Comparison of ENCODE assay signal across 16 cellular contexts in genomic region chr13:93243375-93244063, GRCh38. TPM values are rescaled to one million over a fixed set of nuclear protein-coding genes. Genes with fewer than 3 reads are reported as not detected.
DNase-seq lines count a peak whose midpoint lies in the region; ATAC-seq and TF ChIP-seq lines count a peak whose summit lies in the region.
"Had no signal": no experiment of that assay in that cellular context is flagged by ENCODE, and none has a peak within 500 bp of the region (broad histone marks: within the 10 kb centered on the region; RNA-seq: fewer than 3 reads in every experiment).

No MANE protein-coding gene starts in this region.

- H3K4me1 Mint-ChIP-seq in WTC11: peaks cover 35% of the 10 kb centered on the region

- H3K9me3 Mint-ChIP-seq in WTC11: peaks cover 14% of the 10 kb centered on the region

- H3K9ac ChIP-seq in GM23248 (peak overlapping the region; percentile 71; the same call in 1 of the 2 replicates), stomach smooth muscle (ENCODE audit: low read length in 2 of 2) (no peak overlapping the region)
- H3K9ac ChIP-seq: parathyroid adenoma had no signal

- no peaks in the 10 kb centered on the region for H4K20me1 ChIP-seq in GM23248 (ENCODE audit: insufficient read depth)

- peak overlapping the region; percentile 64; the same call in 1 of the 2 replicates for H3K27ac Mint-ChIP-seq in WTC11
- H3K27ac Mint-ChIP-seq: activated CD4-positive, alpha-beta memory T cell treated with anti-CD3 and anti-CD28 coated beads for 36 hours; activated naive CD4-positive, alpha-beta T cell treated with anti-CD3 and anti-CD28 coated beads, Interleukin-2, amount 50 U/mL, for 72 hours; activated T-cell treated with anti-CD3 and anti-CD28 coated beads, Interleukin-2, amount 50 U/mL, for 24 hours had no signal

- H3K4me3 Mint-ChIP-seq in WTC11: no peak overlapping the region
- H3K4me3 Mint-ChIP-seq: activated CD4-positive, alpha-beta memory T cell treated with anti-CD3 and anti-CD28 coated beads for 36 hours; activated T-cell treated with anti-CD3 and anti-CD28 coated beads, Interleukin-2, amount 50 U/mL, for 24 hours had no signal

- WGBS in GM23248 (ENCODE audit: low coverage in 1 of 2, low lambda C conversion rate in 2 of 2, missing lambda C conversion rate in 2 of 2), 2 experiments: 79 to 93% methylated on average over 7 of the region's 7 CpGs

- H3K4me3 ChIP-seq in GM23248 (no peak overlapping the region), stomach smooth muscle (ENCODE audit: low read length in 2 of 2) (peak overlapping the region; percentile 74 to 76)
- H3K4me3 ChIP-seq: cardiac muscle cell had no signal

- ATAC-seq in WTC11 (no peak), left lobe of liver (peak; percentile 30)
- ATAC-seq: activated naive CD4-positive, alpha-beta T cell treated with anti-CD3 and anti-CD28 coated beads, Interleukin-2, amount 50 U/mL, for 72 hours had no signal

- H3K4me2 ChIP-seq in GM23248 (ENCODE audit: unreplicated experiment): peak overlapping the region; percentile 86

- H3K27me3 Mint-ChIP-seq in WTC11 (ENCODE audit: low read depth): no peaks in the 10 kb centered on the region

- H3K9me3 ChIP-seq in GM23248 (ENCODE audit: low read depth) (no peaks in the 10 kb centered on the region), stomach smooth muscle (ENCODE audit: control insufficient read depth in 2 of 2, low read length in 2 of 2) (peaks cover 0 to 5% of the 10 kb centered on the region in 2 donors)

- CTCF ChIA-PET in WTC11 (lab: Charles Lee): interaction anchor here (0.5 to 1.6 kb wide), 3 partner anchors 9 to 1100 kb away, joined by 3 to 15 read pairs (median 4); no protein-coding TSS in a partner anchor

- DNase-seq in GM23248 (no peak), WTC11 (ENCODE audit: low spot score) (no peak), left lobe of liver (ENCODE audit: low spot score) (no peak), NCI-H2196 treated with DMSO at 0.1 percent for 48 hours (lab: John Stamatoyannopoulos, UW; ENCODE audit: unreplicated experiment) (no peak), D341Med (ENCODE audit: low spot score) (no peak), SW480 (ENCODE audit: low spot score) (no peak), GF-D8 (lab: John Stamatoyannopoulos, UW) (no peak)
- DNase-seq: activated CD4-positive, alpha-beta memory T cell treated with anti-CD3 and anti-CD28 coated beads for 36 hours; activated T-cell treated with anti-CD3 and anti-CD28 coated beads, Interleukin-2, amount 50 U/mL, for 24 hours; hippocampal formation; NCI-H748 treated with DMSO at 0.1 percent for 48 hours; stimulated activated naive CD4-positive, alpha-beta T cell treated with Interleukin-2 at 50 U/mL for 16 hours had no signal

- peaks cover 22% of the 10 kb centered on the region for H3F3A ChIP-seq in GM23248 (ENCODE audit: insufficient read depth)

- H3K27ac ChIP-seq in GM23248 (peak overlapping the region; percentile 81; the same call in 1 of the 2 replicates), stomach smooth muscle (ENCODE audit: low read length) (no peak overlapping the region)
- H3K27ac ChIP-seq: cardiac muscle cell, parathyroid adenoma had no signal

- no peaks in the 10 kb centered on the region for H3K9me2 ChIP-seq in GM23248 (ENCODE audit: insufficient read depth)

- H3K79me2 ChIP-seq in GM23248 (ENCODE audit: insufficient read depth): peaks cover 48% of the 10 kb centered on the region
- H3K79me2 ChIP-seq: parathyroid adenoma had no signal

- H2AFZ ChIP-seq in GM23248: no peak overlapping the region
- H2AFZ ChIP-seq: parathyroid adenoma had no signal

- POLR2A ChIA-PET in WTC11 (lab: Charles Lee): no interaction called here

- TF ChIP-seq CTCF in WTC11 (IDR thresholded peaks at IDR 0.05): no peak

- H3K36me3 Mint-ChIP-seq in WTC11: peaks cover 15% of the 10 kb centered on the region
- H3K36me3 Mint-ChIP-seq: activated CD4-positive, alpha-beta memory T cell treated with anti-CD3 and anti-CD28 coated beads for 36 hours had no signal

- H3K27me3 ChIP-seq in GM23248 (replicated peaks; ENCODE audit: insufficient read depth) (no peaks in the 10 kb centered on the region), stomach smooth muscle (ENCODE audit: control insufficient read depth in 1 of 2, insufficient read depth in 2 of 2, low read length in 2 of 2) (no peaks in the 10 kb centered on the region)
- H3K27me3 ChIP-seq: cardiac muscle cell had no signal

- H3K4me1 ChIP-seq in GM23248 (ENCODE audit: insufficient read depth) (peaks cover 14% of the 10 kb centered on the region), stomach smooth muscle (ENCODE audit: control insufficient read depth, insufficient read depth, low read length) (peaks cover 11% of the 10 kb centered on the region)
- H3K4me1 ChIP-seq: parathyroid adenoma had no signal

- H3K36me3 ChIP-seq in GM23248 (ENCODE audit: low read depth): no peaks in the 10 kb centered on the region; the same call in 1 of the 2 replicates
- H3K36me3 ChIP-seq in stomach smooth muscle (ENCODE audit: control insufficient read depth in 2 of 2, insufficient read depth in 2 of 2, low read length in 2 of 2): no peaks in the 10 kb centered on the region
- H3K36me3 ChIP-seq: cardiac muscle cell had no signal

- in situ Hi-C loops in GM23248 (cut with MboI): loop anchor here (25.0 kb wide), 1 partner anchor 1119 kb away; no protein-coding TSS in a partner anchor

TF ChIP-seq in WTC11, 78 proteins besides CTCF, POLR2A, EP300 and RAD21:
- no peak for TF ChIP-seq AFF4 (CRISPR knock-in tag; IDR thresholded peaks at IDR 0.05; ENCODE audit: borderline replicate concordance)
- no peak for TF ChIP-seq E2F4 (CRISPR knock-in tag; IDR thresholded peaks at IDR 0.05; ENCODE audit: borderline replicate concordance, low read depth)
- no peak for TF ChIP-seq ZBTB43 (CRISPR knock-in tag; IDR thresholded peaks at IDR 0.05)
- TF ChIP-seq TEAD1 (CRISPR knock-in tag; IDR thresholded peaks at IDR 0.05): no peak
- TF ChIP-seq ZNF121 (CRISPR knock-in tag; IDR thresholded peaks at IDR 0.05): no peak
- no peak for TF ChIP-seq EMX1 (CRISPR knock-in tag; IDR thresholded peaks at IDR 0.05)
- TF ChIP-seq ETV6 (CRISPR knock-in tag; IDR thresholded peaks at IDR 0.05): no peak
- no peak for TF ChIP-seq ZMAT4 (CRISPR knock-in tag; IDR thresholded peaks at IDR 0.05)
- no peak for TF ChIP-seq JAZF1 (CRISPR knock-in tag; IDR thresholded peaks at IDR 0.05)
- TF ChIP-seq ZNF219 (CRISPR knock-in tag; IDR thresholded peaks at IDR 0.05; ENCODE audit: borderline replicate concordance): no peak

RNA-seq across cellular contexts. Expression of gene GPC6, which starts 16.9 kb away (rescaled TPM):
- total RNA-seq in GM23248 (2014; rRNA removed; shearing (Covaris generic)): 20.8 and 22.6 TPM in 2 replicates
- polyA plus RNA-seq in GM23248 (2016; fragmentation: Nextera tagmentation; extraction: Ambion mirVana): 13.8 and 14.4 TPM in 2 replicates
- total RNA-seq in WTC11 (2021) (19.5 to 24.3 TPM (median 24.2 TPM) in 3 replicates), left lobe of liver (15.6 TPM)
- total RNA-seq: activated CD4-positive, alpha-beta memory T cell treated with anti-CD3 and anti-CD28 coated beads for 36 hours; activated naive CD4-positive, alpha-beta T cell treated with anti-CD3 and anti-CD28 coated beads, Interleukin-2, amount 50 U/mL, for 72 hours had no signal
